In the genomic region with DNA sequence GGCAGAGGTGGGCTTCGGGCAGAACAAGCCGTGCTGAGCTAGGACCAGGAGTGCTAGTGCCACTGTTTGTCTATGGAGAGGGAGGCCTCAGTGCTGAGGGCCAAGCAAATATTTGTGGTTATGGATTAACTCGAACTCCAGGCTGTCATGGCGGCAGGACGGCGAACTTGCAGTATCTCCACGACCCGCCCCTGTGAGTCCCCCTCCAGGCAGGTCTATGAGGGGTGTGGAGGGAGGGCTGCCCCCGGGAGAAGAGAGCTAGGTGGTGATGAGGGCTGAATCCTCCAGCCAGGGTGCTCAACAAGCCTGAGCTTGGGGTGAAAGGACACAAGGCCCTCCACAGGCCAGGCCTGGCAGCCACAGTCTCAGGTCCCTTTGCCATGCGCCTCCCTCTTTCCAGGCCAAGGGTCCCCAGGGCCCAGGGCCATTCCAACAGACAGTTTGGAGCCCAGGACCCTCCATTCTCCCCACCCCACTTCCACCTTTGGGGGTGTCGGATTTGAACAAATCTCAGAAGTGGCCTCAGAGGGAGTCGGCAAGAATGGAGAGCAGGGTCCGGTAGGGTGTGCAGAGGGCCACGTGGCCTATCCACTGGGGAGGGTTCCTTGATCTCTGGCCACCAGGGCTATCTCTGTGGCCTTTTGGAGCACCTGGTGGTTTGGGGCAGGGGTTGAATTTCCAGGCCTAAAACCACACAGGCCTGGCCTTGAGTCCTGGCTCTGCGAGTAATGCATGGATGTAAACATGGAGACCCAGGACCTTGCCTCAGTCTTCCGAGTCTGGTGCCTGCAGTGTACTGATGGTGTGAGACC, we compare ENCODE assay signal across 1 cellular context.
TF ChIP-seq lines count a peak whose summit lies in the region.

Gene PROC, plus strand, starts transcription at position 128 of the 812 bp plus-strand sequence. CDS start 1,516 bp downstream, outside the sequence.

TF ChIP-seq in HepG2, 621 proteins besides CTCF, POLR2A, EP300 and RAD21 (continued from another document and continues in another):
- TF ChIP-seq, protein P1, sequence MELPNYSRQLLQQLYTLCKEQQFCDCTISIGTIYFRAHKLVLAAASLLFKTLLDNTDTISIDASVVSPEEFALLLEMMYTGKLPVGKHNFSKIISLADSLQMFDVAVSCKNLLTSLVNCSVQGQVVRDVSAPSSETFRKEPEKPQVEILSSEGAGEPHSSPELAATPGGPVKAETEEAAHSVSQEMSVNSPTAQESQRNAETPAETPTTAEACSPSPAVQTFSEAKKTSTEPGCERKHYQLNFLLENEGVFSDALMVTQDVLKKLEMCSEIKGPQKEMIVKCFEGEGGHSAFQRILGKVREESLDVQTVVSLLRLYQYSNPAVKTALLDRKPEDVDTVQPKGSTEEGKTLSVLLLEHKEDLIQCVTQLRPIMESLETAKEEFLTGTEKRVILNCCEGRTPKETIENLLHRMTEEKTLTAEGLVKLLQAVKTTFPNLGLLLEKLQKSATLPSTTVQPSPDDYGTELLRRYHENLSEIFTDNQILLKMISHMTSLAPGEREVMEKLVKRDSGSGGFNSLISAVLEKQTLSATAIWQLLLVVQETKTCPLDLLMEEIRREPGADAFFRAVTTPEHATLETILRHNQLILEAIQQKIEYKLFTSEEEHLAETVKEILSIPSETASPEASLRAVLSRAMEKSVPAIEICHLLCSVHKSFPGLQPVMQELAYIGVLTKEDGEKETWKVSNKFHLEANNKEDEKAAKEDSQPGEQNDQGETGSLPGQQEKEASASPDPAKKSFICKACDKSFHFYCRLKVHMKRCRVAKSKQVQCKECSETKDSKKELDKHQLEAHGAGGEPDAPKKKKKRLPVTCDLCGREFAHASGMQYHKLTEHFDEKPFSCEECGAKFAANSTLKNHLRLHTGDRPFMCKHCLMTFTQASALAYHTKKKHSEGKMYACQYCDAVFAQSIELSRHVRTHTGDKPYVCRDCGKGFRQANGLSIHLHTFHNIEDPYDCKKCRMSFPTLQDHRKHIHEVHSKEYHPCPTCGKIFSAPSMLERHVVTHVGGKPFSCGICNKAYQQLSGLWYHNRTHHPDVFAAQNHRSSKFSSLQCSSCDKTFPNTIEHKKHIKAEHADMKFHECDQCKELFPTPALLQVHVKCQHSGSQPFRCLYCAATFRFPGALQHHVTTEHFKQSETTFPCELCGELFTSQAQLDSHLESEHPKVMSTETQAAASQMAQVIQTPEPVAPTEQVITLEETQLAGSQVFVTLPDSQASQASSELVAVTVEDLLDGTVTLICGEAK (IDR thresholded peaks at IDR 0.05), result no peak
- TF ChIP-seq, protein P1 (CRISPR knock-in tag; IDR thresholded peaks at IDR 0.05), result peak; percentile 66
- TF ChIP-seq ZNF12 (CRISPR knock-in tag; IDR thresholded peaks at IDR 0.05), result peak; percentile 75
- TF ChIP-seq ZNF431 (CRISPR knock-in tag; IDR thresholded peaks at IDR 0.05; ENCODE audit: borderline replicate concordance, low read depth), result peak; percentile 94
- TF ChIP-seq SOX6 (IDR thresholded peaks at IDR 0.05), result no peak
- peak; percentile 74 for TF ChIP-seq SOX6 (CRISPR knock-in tag; IDR thresholded peaks at IDR 0.05)
- TF ChIP-seq ZSCAN20 (CRISPR knock-in tag; IDR thresholded peaks at IDR 0.05; ENCODE audit: borderline replicate concordance), result no peak
- TF ChIP-seq, protein P2, sequence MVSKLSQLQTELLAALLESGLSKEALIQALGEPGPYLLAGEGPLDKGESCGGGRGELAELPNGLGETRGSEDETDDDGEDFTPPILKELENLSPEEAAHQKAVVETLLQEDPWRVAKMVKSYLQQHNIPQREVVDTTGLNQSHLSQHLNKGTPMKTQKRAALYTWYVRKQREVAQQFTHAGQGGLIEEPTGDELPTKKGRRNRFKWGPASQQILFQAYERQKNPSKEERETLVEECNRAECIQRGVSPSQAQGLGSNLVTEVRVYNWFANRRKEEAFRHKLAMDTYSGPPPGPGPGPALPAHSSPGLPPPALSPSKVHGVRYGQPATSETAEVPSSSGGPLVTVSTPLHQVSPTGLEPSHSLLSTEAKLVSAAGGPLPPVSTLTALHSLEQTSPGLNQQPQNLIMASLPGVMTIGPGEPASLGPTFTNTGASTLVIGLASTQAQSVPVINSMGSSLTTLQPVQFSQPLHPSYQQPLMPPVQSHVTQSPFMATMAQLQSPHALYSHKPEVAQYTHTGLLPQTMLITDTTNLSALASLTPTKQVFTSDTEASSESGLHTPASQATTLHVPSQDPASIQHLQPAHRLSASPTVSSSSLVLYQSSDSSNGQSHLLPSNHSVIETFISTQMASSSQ (IDR thresholded peaks at IDR 0.05; ENCODE audit: low read depth), result peak; percentile 88
- TF ChIP-seq, protein P2 (CRISPR knock-in tag; IDR thresholded peaks at IDR 0.05; ENCODE audit: borderline replicate concordance), result peak; percentile 97
- TF ChIP-seq FOXM1 (CRISPR knock-in tag; IDR thresholded peaks at IDR 0.05), result no peak
- TF ChIP-seq NFYB (CRISPR knock-in tag; IDR thresholded peaks at IDR 0.05), result no peak; the same call in 1 of the 2 replicates
- TF ChIP-seq EZH2 (conservative IDR thresholded peaks at IDR 0.05; ENCODE audit: low read depth, low read length), result no peak
- TF ChIP-seq MATR3 (CRISPR knock-in tag; IDR thresholded peaks at IDR 0.05), result no peak
- TF ChIP-seq TP53 (CRISPR knock-in tag; conservative IDR thresholded peaks at IDR 0.05), result 0 out of 2 replicates have a peak, but pooled peaks have one; percentile 49
- TF ChIP-seq GLI4 (CRISPR knock-in tag; IDR thresholded peaks at IDR 0.05; ENCODE audit: borderline replicate concordance), result peak; percentile 97
- no peak for TF ChIP-seq GABPA (IDR thresholded peaks at IDR 0.05; ENCODE audit: low read depth, low read length)
- TF ChIP-seq GABPA (CRISPR knock-in tag; IDR thresholded peaks at IDR 0.05; ENCODE audit: low read depth), result peak; percentile 26; the same call in 1 of the 2 replicates
- TF ChIP-seq POGZ (CRISPR knock-in tag; IDR thresholded peaks at IDR 0.05), result peak; percentile 85
- peak; percentile 100 for TF ChIP-seq ZFX (CRISPR knock-in tag; IDR thresholded peaks at IDR 0.05; ENCODE audit: low read depth)
- peak; percentile 89; the same call in 1 of the 2 replicates for TF ChIP-seq ZNF124 (CRISPR knock-in tag; IDR thresholded peaks at IDR 0.05)
- TF ChIP-seq HOXA5 (CRISPR knock-in tag; IDR thresholded peaks at IDR 0.05), result peak; percentile 80
- TF ChIP-seq ZNF225 (CRISPR knock-in tag; IDR thresholded peaks at IDR 0.05), result peak; percentile 94; the same call in 1 of the 2 replicates
- peak; percentile 71 for TF ChIP-seq PPARG (CRISPR knock-in tag; conservative IDR thresholded peaks at IDR 0.05)
- no peak for TF ChIP-seq CEBPB (IDR thresholded peaks at IDR 0.05; ENCODE audit: borderline replicate concordance, low read depth, low read length)
- TF ChIP-seq YEATS4 (CRISPR knock-in tag; IDR thresholded peaks at IDR 0.05; ENCODE audit: borderline replicate concordance), result peak; percentile 99
- peak; percentile 93 for TF ChIP-seq HINFP (CRISPR knock-in tag; IDR thresholded peaks at IDR 0.05; ENCODE audit: low read depth)
- TF ChIP-seq ZNF546 (CRISPR knock-in tag; conservative IDR thresholded peaks at IDR 0.05), result peak; percentile 95
- TF ChIP-seq HHEX (CRISPR knock-in tag; IDR thresholded peaks at IDR 0.05), result no peak
- TF ChIP-seq EED (CRISPR knock-in tag; IDR thresholded peaks at IDR 0.05), result peak; percentile 96
- peak; percentile 79 for TF ChIP-seq THAP11 (CRISPR knock-in tag; IDR thresholded peaks at IDR 0.05)
- peak; percentile 27; the same call in 1 of the 2 replicates for TF ChIP-seq ZBTB33 (CRISPR knock-in tag; IDR thresholded peaks at IDR 0.05)
- TF ChIP-seq ZZZ3 (CRISPR knock-in tag; IDR thresholded peaks at IDR 0.05; ENCODE audit: borderline replicate concordance), result peak; percentile 78; the same call in 1 of the 2 replicates
- peak; percentile 84; the same call in 1 of the 2 replicates for TF ChIP-seq RFXAP (CRISPR knock-in tag; IDR thresholded peaks at IDR 0.05; ENCODE audit: borderline replicate concordance)
- peak; percentile 94; the same call in 1 of the 2 replicates for TF ChIP-seq ZNF660 (CRISPR knock-in tag; IDR thresholded peaks at IDR 0.05; ENCODE audit: borderline replicate concordance, low read depth)
- TF ChIP-seq DR1 (CRISPR knock-in tag; IDR thresholded peaks at IDR 0.05), result peak; percentile 70; the same call in 1 of the 2 replicates
- TF ChIP-seq, protein P3, sequence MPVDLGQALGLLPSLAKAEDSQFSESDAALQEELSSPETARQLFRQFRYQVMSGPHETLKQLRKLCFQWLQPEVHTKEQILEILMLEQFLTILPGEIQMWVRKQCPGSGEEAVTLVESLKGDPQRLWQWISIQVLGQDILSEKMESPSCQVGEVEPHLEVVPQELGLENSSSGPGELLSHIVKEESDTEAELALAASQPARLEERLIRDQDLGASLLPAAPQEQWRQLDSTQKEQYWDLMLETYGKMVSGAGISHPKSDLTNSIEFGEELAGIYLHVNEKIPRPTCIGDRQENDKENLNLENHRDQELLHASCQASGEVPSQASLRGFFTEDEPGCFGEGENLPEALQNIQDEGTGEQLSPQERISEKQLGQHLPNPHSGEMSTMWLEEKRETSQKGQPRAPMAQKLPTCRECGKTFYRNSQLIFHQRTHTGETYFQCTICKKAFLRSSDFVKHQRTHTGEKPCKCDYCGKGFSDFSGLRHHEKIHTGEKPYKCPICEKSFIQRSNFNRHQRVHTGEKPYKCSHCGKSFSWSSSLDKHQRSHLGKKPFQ (CRISPR knock-in tag; IDR thresholded peaks at IDR 0.05; ENCODE audit: insufficient replicate concordance), result peak; percentile 83
- TF ChIP-seq, protein P4, sequence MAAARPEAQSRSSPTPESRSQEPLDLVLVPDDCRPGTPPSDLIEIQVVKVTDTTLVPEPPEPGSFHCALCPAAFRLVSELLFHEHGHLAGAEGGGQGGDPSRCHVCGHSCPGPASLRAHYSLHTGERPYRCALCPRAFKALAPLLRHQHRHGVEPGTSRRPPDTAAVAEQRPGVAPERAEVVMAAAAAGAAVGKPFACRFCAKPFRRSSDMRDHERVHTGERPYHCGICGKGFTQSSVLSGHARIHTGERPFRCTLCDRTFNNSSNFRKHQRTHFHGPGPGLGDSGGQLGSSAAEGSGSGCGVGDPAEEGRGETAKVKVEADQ (CRISPR knock-in tag; IDR thresholded peaks at IDR 0.05; ENCODE audit: borderline replicate concordance), result peak; percentile 94
- TF ChIP-seq MYC (CRISPR knock-in tag; IDR thresholded peaks at IDR 0.05; ENCODE audit: borderline replicate concordance), result peak; percentile 98
- no peak for TF ChIP-seq ADNP (CRISPR knock-in tag; IDR thresholded peaks at IDR 0.05)
- no peak for TF ChIP-seq ZNF549 (CRISPR knock-in tag; IDR thresholded peaks at IDR 0.05)
- peak; percentile 70 for TF ChIP-seq FOXO1 (CRISPR knock-in tag; IDR thresholded peaks at IDR 0.05)
- no peak for TF ChIP-seq KAT2B (IDR thresholded peaks at IDR 0.05; ENCODE audit: borderline replicate concordance, low read depth, low read length)
